ENCODE assay signal across 12 cellular contexts in the genomic region with DNA sequence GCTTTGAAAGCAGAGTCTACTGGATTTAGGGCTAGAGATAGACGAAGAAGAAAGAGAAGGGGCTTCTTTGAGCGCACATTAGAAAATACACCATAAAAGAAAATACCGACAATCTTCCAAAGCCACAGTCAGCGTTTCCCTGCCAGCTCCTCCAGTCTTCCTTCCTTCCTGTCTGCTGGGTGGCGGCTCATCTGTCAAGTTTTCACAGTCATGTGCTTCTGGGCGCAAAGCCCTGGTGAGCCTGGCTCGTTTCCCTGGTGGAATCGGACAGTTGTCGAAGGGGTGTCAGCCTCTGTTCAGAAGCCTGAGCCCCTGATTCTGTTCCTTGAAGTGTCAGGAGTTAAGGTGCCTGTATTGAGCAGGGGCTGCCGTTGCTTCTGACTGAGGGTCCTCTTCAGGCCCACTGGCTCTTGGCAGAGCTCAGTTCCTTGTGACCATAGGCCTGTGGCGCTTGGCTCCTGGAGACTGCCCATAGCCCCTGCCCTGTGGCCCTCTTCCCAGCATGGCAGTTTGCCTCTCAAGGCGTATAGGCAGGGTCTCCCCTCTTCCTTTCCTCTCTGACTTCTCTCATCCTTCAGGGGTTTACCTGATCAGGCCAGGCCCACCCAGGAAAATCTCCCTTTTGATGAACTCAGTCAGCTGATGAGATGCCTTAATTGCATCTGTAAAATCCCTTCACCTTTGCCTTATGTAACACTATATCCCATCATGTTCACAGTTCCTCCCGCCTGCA. TPM values are rescaled to one million over a fixed set of nuclear protein-coding genes. Genes with fewer than 3 reads are reported as not detected.
DNase-seq lines count a peak whose midpoint lies in the region; ATAC-seq lines count a peak whose summit lies in the region.
"Had no signal": no experiment of that assay in that cellular context is flagged by ENCODE, and none has a peak within 500 bp of the region (broad histone marks: within the 10 kb centered on the region; RNA-seq: fewer than 3 reads in every experiment).

No MANE protein-coding gene starts in this region.

- ATAC-seq in stimulated activated effector memory CD8-positive, alpha-beta T cell treated with anti-CD3 and anti-CD28 coated beads, Interleukin-12 subunit alpha, Interleukin-12 subunit beta, amount 100 ng/mL, for 72 hours: no peak
- ATAC-seq: effector memory CD8-positive, alpha-beta T cell had no signal

- DNase-seq in activated effector memory CD4-positive, alpha-beta T cell treated with anti-CD3 and anti-CD28 coated beads, Interleukin-2, amount 50 U/mL, for 16 hours: peak; percentile 59
- DNase-seq in activated effector memory CD4-positive, alpha-beta T cell treated with Interleukin-2 at 50 U/mL for 16 hours: no peak
- peak; percentile 51 for DNase-seq in amniotic epithelial cell (ENCODE audit: low read depth)
- DNase-seq in lung microvascular endothelial cell (ENCODE audit: low read depth in 2 of 2): peak; percentile 71 to 73
- DNase-seq in stimulated activated effector memory CD8-positive, alpha-beta T cell treated with anti-CD3 and anti-CD28 coated beads, Interleukin-12 subunit alpha, Interleukin-12 subunit beta, amount 100 ng/mL, for 72 hours (ENCODE audit: low spot score in 2 of 2): no peak
- DNase-seq in NCI-H2227 treated with DMSO at 0.1 percent for 48 hours (lab: John Stamatoyannopoulos, UW): no peak
- DNase-seq in DMS 273 treated with DMSO at 0.1 percent for 48 hours (lab: John Stamatoyannopoulos, UW): no peak
- no peak for DNase-seq in hippocampal formation (lab: John Stamatoyannopoulos, UW)
- DNase-seq: DMS79; effector memory CD8-positive, alpha-beta T cell; NCI-H1694; NCI-H526 had no signal

- H3K27ac Mint-ChIP-seq in stimulated activated effector memory CD8-positive, alpha-beta T cell treated with anti-CD3 and anti-CD28 coated beads, Interleukin-12 subunit alpha, Interleukin-12 subunit beta, amount 100 ng/mL, for 72 hours: peak overlapping the region; percentile 45

- H3K4me3 Mint-ChIP-seq in stimulated activated effector memory CD8-positive, alpha-beta T cell treated with anti-CD3 and anti-CD28 coated beads, Interleukin-12 subunit alpha, Interleukin-12 subunit beta, amount 100 ng/mL, for 72 hours: no peak overlapping the region
- H3K4me3 Mint-ChIP-seq: effector memory CD8-positive, alpha-beta T cell had no signal

- peaks cover 17% of the 10 kb centered on the region for H3K36me3 Mint-ChIP-seq in stimulated activated effector memory CD8-positive, alpha-beta T cell treated with anti-CD3 and anti-CD28 coated beads, Interleukin-12 subunit alpha, Interleukin-12 subunit beta, amount 100 ng/mL, for 72 hours

- H3K4me1 Mint-ChIP-seq in stimulated activated effector memory CD8-positive, alpha-beta T cell treated with anti-CD3 and anti-CD28 coated beads, Interleukin-12 subunit alpha, Interleukin-12 subunit beta, amount 100 ng/mL, for 72 hours: peaks cover 31% of the 10 kb centered on the region

- no peaks in the 10 kb centered on the region for H3K9me3 Mint-ChIP-seq in stimulated activated effector memory CD8-positive, alpha-beta T cell treated with anti-CD3 and anti-CD28 coated beads, Interleukin-12 subunit alpha, Interleukin-12 subunit beta, amount 100 ng/mL, for 72 hours
- H3K9me3 Mint-ChIP-seq: effector memory CD8-positive, alpha-beta T cell had no signal

RNA-seq across cellular contexts. Expression of a gene that starts 58.6 kb away (rescaled TPM):
- 15.3 and 23.8 TPM in 2 replicates for total RNA-seq in lung microvascular endothelial cell

Comparison
In these comparisons a context has a peak if more than half of its experiments do, and no peak if none do; other contexts are left out.
1. DNase-seq: peak in activated effector memory CD4-positive, alpha-beta T cell treated with anti-CD3 and anti-CD28 coated beads, Interleukin-2, amount 50 U/mL, for 16 hours (single experiment), amniotic epithelial cell (single experiment) and lung microvascular endothelial cell (2 of 2); none in activated effector memory CD4-positive, alpha-beta T cell treated with Interleukin-2 at 50 U/mL for 16 hours (single experiment), stimulated activated effector memory CD8-positive, alpha-beta T cell treated with anti-CD3 and anti-CD28 coated beads, Interleukin-12 subunit alpha, Interleukin-12 subunit beta, amount 100 ng/mL, for 72 hours (0 of 2), NCI-H2227 treated with DMSO at 0.1 percent for 48 hours (single experiment), DMS 273 treated with DMSO at 0.1 percent for 48 hours (single experiment) and hippocampal formation (0 of 2).